In genomic region chr19:32345261-32346207, GRCh38 we compare ENCODE assay signal across 8 cellular contexts. TPM values are rescaled to one million over a fixed set of nuclear protein-coding genes. Genes with fewer than 3 reads are reported as not detected.
DNase-seq lines count a peak whose midpoint lies in the region; ATAC-seq and TF ChIP-seq lines count a peak whose summit lies in the region.

Gene ZNF507, plus strand, starts transcription at chr19:32345610. Its CDS starts 7,221 bp downstream, at chr19:32352831.

- H3K79me2 ChIP-seq in PC-3 (ENCODE audit: low read length) = peaks cover 49% of the 10 kb centered on the region

- H2AFZ ChIP-seq in PC-3 (ENCODE audit: low read length) = peak within 1 kb of the TSS; percentile 88

- TF ChIP-seq CTCF in PC-3 (conservative IDR thresholded peaks at IDR 0.05; ENCODE audit: low read depth, low read length) = no peak
- peak in 2 of 6 experiments; percentile 4 to 33 for TF ChIP-seq CTCF in esophagus squamous epithelium (IDR thresholded peaks at IDR 0.05)

- peak within 1 kb of the TSS; percentile 97 for H3K4me2 ChIP-seq in PC-3 (ENCODE audit: low read length)

- H3K9ac ChIP-seq in PC-3 (ENCODE audit: low read length) = peak within 1 kb of the TSS; percentile 99

- CTCF ChIA-PET in PC-3 (lab: Charles Lee) = interaction anchor here (0.6 kb wide), 1 partner anchor 119 kb away, joined by 4 read pairs; no protein-coding TSS in a partner anchor

- H3K27me3 Mint-ChIP-seq in activated T-cell treated with anti-CD3 and anti-CD28 coated beads, Interleukin-2, amount 50 U/mL, for 4 hours (ENCODE audit: low read depth) = peaks cover 4% of the 10 kb centered on the region

- no peaks in the 10 kb centered on the region for H3K9me2 ChIP-seq in PC-3 (replicated peaks; ENCODE audit: low read length)

- H3K4me3 Mint-ChIP-seq in activated T-cell treated with anti-CD3 and anti-CD28 coated beads, Interleukin-2, amount 50 U/mL, for 4 hours = peak within 1 kb of the TSS; percentile 98

- H3K36me3 ChIP-seq in PC-3 (ENCODE audit: low read depth, low read length) = no peaks in the 10 kb centered on the region; the same call in 1 of the 2 replicates
- H3K36me3 ChIP-seq in esophagus squamous epithelium = peaks cover 0 to 25% (median 0%) of the 10 kb centered on the region in 3 donors

- H4K20me1 ChIP-seq in PC-3 (ENCODE audit: low read length) = no peaks in the 10 kb centered on the region

- POLR2A ChIA-PET in PC-3 (lab: Charles Lee; ENCODE audit: unreplicated experiment) = interaction anchor here (0.7 kb wide), 1 partner anchor 235 kb away, joined by 3 read pairs; the partner anchor contains the start of gene PDCD5

- H3K36me3 Mint-ChIP-seq in activated T-cell treated with anti-CD3 and anti-CD28 coated beads, Interleukin-2, amount 50 U/mL, for 4 hours (ENCODE audit: insufficient read depth) = peaks cover 17% of the 10 kb centered on the region

- no peak for TF ChIP-seq POLR2A in esophagus squamous epithelium (IDR thresholded peaks at IDR 0.05)

- H3K4me3 ChIP-seq in PC-3 (ENCODE audit: low read length) (peak within 1 kb of the TSS; percentile 95), esophagus squamous epithelium (peak within 1 kb of the TSS; percentile 75 to 94 (median 84))

- peaks cover 36% of the 10 kb centered on the region for H3K4me1 Mint-ChIP-seq in activated T-cell treated with anti-CD3 and anti-CD28 coated beads, Interleukin-2, amount 50 U/mL, for 4 hours (ENCODE audit: low read depth)

- BruUV-seq in PC-3 (replicated peaks; lab: Mats Ljungman, UMichigan) = TSS peak; percentile 36

- WGBS in esophagus squamous epithelium, 2 donors = 4 to 8% methylated on average over 19 to 38 of the region's 72 CpGs

- intact Hi-C loops in PC-3 (cut with micrococcal nuclease) (loop anchor here (5.0 kb wide), 1 partner anchor 62 kb away; the partner anchor contains the start of gene DPY19L3), esophagus squamous epithelium (cut with DNase I) (no loop called here)

- no peaks in the 10 kb centered on the region for H3K9me3 Mint-ChIP-seq in activated T-cell treated with anti-CD3 and anti-CD28 coated beads, Interleukin-2, amount 50 U/mL, for 4 hours

- DNase-seq in DMS53 (lab: John Stamatoyannopoulos, UW) (peak; percentile 86), HuH-7.5 (ENCODE audit: low spot score) (peak; percentile 89), PC-3 (peak; percentile 74), esophagus squamous epithelium (lab: John Stamatoyannopoulos, UW) (no peak), myocyte (ENCODE audit: low read depth) (peak; percentile 84)
- peak; percentile 79 for DNase-seq in activated T-cell treated with anti-CD3 and anti-CD28 coated beads, Interleukin-2, amount 50 U/mL, for 4 hours
- peak; percentile 67 to 78 for DNase-seq in stimulated activated CD8-positive, alpha-beta memory T cell treated with anti-CD3 and anti-CD28 coated beads, Interleukin-7, amount 100 ng/mL, for 4 hours (ENCODE audit: low read depth in 2 of 2)

- H3K9me3 ChIP-seq in PC-3 (ENCODE audit: low read length) (no peaks in the 10 kb centered on the region), esophagus squamous epithelium (no peaks in the 10 kb centered on the region)

- H3K4me1 ChIP-seq in PC-3 (ENCODE audit: insufficient read depth, low read length) = peaks cover 42% of the 10 kb centered on the region
- H3K4me1 ChIP-seq in esophagus squamous epithelium = peaks cover 10 to 63% (median 18%) of the 10 kb centered on the region in 3 donors

- H3K27me3 ChIP-seq in PC-3 (ENCODE audit: low read length) (no peaks in the 10 kb centered on the region), esophagus squamous epithelium (peaks cover 0 to 11% (median 0%) of the 10 kb centered on the region in 4 donors)

- H3F3A ChIP-seq in PC-3 (ENCODE audit: low read length, unreplicated experiment) = no peaks in the 10 kb centered on the region

- ATAC-seq in GM21528 (IDR thresholded peaks at IDR 0.05; ENCODE audit: low FRiP score, unreplicated experiment) (peak; percentile 90), PC-3 (peak; percentile 66)
- peak; percentile 83 to 88 for ATAC-seq in activated T-cell treated with anti-CD3 and anti-CD28 coated beads, Interleukin-2, amount 50 U/mL, for 4 hours

- peak within 1 kb of the TSS; percentile 72 for H3K27ac ChIP-seq in PC-3 (ENCODE audit: low read length)
- peak within 1 kb of the TSS; percentile 73 to 91 (median 82) for H3K27ac ChIP-seq in esophagus squamous epithelium

RNA-seq across cellular contexts. Expression of gene ZNF507, which starts in this region (rescaled TPM):
- 4.9 and 7.1 TPM in 2 replicates for total RNA-seq in PC-3 (2014; rRNA removed)
- 10 to 100 TPM; 26.0 to 27.4 (median 26.2) TPM for total RNA-seq in activated T-cell treated with anti-CD3 and anti-CD28 coated beads, Interleukin-2, amount 50 U/mL, for 4 hours
- 10 to 100 TPM in 1 of 4 donors, 1 to 10 TPM in 3; 5.1 to 19.8 (median 9.3) TPM for total RNA-seq in esophagus squamous epithelium
- total RNA-seq in myocyte = 9.8 and 11.4 TPM in 2 replicates
- polyA plus RNA-seq in myocyte (2012) = 4.4 TPM
